In genomic region chr17:17836250-17836817, GRCh38 we compare ENCODE assay signal across 1 cellular context.
TF ChIP-seq lines count a peak whose summit lies in the region.

No MANE protein-coding gene starts in this region.

TF ChIP-seq in HepG2, 621 proteins besides CTCF, POLR2A, EP300 and RAD21 (continued from another document and continues in another):
- no peak for TF ChIP-seq TERF1 (CRISPR knock-in tag; IDR thresholded peaks at IDR 0.05)
- peak; percentile 53; the same call in 1 of the 2 replicates for TF ChIP-seq SPEN (CRISPR knock-in tag; IDR thresholded peaks at IDR 0.05; ENCODE audit: low read depth)
- TF ChIP-seq AKNA (CRISPR knock-in tag; IDR thresholded peaks at IDR 0.05; ENCODE audit: borderline replicate concordance) = peak; percentile 67; the same call in 1 of the 2 replicates
- peak; percentile 97 for TF ChIP-seq ZFP36L1 (CRISPR knock-in tag; IDR thresholded peaks at IDR 0.05)
- no peak; the same call in 1 of the 2 replicates for TF ChIP-seq ZNF441 (CRISPR knock-in tag; IDR thresholded peaks at IDR 0.05; ENCODE audit: borderline replicate concordance)
- TF ChIP-seq PHF21A (CRISPR knock-in tag; IDR thresholded peaks at IDR 0.05) = no peak
- TF ChIP-seq GPN1 (CRISPR knock-in tag; IDR thresholded peaks at IDR 0.05; ENCODE audit: borderline replicate concordance) = 0 out of 2 replicates have a peak, but pooled peaks have one; percentile 19
- TF ChIP-seq ZNF282 (IDR thresholded peaks at IDR 0.05; ENCODE audit: partially characterized antibody) = no peak
- TF ChIP-seq ZNF766 (CRISPR knock-in tag; IDR thresholded peaks at IDR 0.05; ENCODE audit: borderline replicate concordance) = peak; percentile 83; the same call in 1 of the 2 replicates
- 0 out of 2 replicates have a peak, but pooled peaks have one; percentile 60 for TF ChIP-seq NFAT5 (CRISPR knock-in tag; IDR thresholded peaks at IDR 0.05)
- no peak for TF ChIP-seq TFDP2 (CRISPR knock-in tag; IDR thresholded peaks at IDR 0.05)
- TF ChIP-seq RARG (CRISPR knock-in tag; IDR thresholded peaks at IDR 0.05; ENCODE audit: low read depth) = peak; percentile 11; the same call in 1 of the 2 replicates
- peak; percentile 73; the same call in 1 of the 2 replicates for TF ChIP-seq CREM (IDR thresholded peaks at IDR 0.05)
- no peak for TF ChIP-seq CREM (CRISPR knock-in tag; IDR thresholded peaks at IDR 0.05)
- peak; percentile 88 for TF ChIP-seq CEBPG (CRISPR knock-in tag; IDR thresholded peaks at IDR 0.05)
- peak; percentile 65 for TF ChIP-seq YY1 (IDR thresholded peaks at IDR 0.05; ENCODE audit: insufficient read depth, insufficient replicate concordance, low read depth, low read length)
- TF ChIP-seq HDAC2 (CRISPR knock-in tag; IDR thresholded peaks at IDR 0.05) = peak; percentile 73; the same call in 1 of the 2 replicates
- peak; percentile 80; the same call in 1 of the 2 replicates for TF ChIP-seq ZNF414 (CRISPR knock-in tag; IDR thresholded peaks at IDR 0.05)
- TF ChIP-seq ZBTB33 (CRISPR knock-in tag; IDR thresholded peaks at IDR 0.05) = no peak; the same call in 1 of the 2 replicates
- 0 out of 4 replicates have a peak, but pooled peaks of 1 of the 2 experiments have one; percentile 39 for TF ChIP-seq REST (IDR thresholded peaks at IDR 0.05; ENCODE audit: borderline replicate concordance in 1 of 2, low read depth in 1 of 2, low read length in 2 of 2)
- no peak for TF ChIP-seq TCF7L2 (IDR thresholded peaks at IDR 0.05; ENCODE audit: low read depth, low read length)
- TF ChIP-seq ZFP41 (CRISPR knock-in tag; IDR thresholded peaks at IDR 0.05; ENCODE audit: borderline replicate concordance) = no peak
- peak; percentile 60 for TF ChIP-seq ZNF761 (CRISPR knock-in tag; conservative IDR thresholded peaks at IDR 0.05)
- TF ChIP-seq ZNF18 (CRISPR knock-in tag; IDR thresholded peaks at IDR 0.05; ENCODE audit: insufficient replicate concordance) = peak; percentile 84
- TF ChIP-seq DRAP1 (CRISPR knock-in tag; IDR thresholded peaks at IDR 0.05) = peak; percentile 87
- peak; percentile 30; the same call in 1 of the 2 replicates for TF ChIP-seq ZMYM4 (CRISPR knock-in tag; IDR thresholded peaks at IDR 0.05)
- no peak for TF ChIP-seq ZNF879 (CRISPR knock-in tag; IDR thresholded peaks at IDR 0.05)
- 0 out of 2 replicates have a peak, but pooled peaks have one; percentile 72 for TF ChIP-seq SMYD3 (CRISPR knock-in tag; IDR thresholded peaks at IDR 0.05)
- no peak for TF ChIP-seq ZNF550 (CRISPR knock-in tag; IDR thresholded peaks at IDR 0.05; ENCODE audit: borderline replicate concordance)
- TF ChIP-seq ZNF878 (CRISPR knock-in tag; IDR thresholded peaks at IDR 0.05) = peak; percentile 52; the same call in 1 of the 2 replicates
- no peak for TF ChIP-seq HOXA9 (CRISPR knock-in tag; IDR thresholded peaks at IDR 0.05; ENCODE audit: borderline replicate concordance)
- no peak for TF ChIP-seq NR2F1 (CRISPR knock-in tag; IDR thresholded peaks at IDR 0.05)
